ENCODE assay signal across 1 cellular context in the genomic region with DNA sequence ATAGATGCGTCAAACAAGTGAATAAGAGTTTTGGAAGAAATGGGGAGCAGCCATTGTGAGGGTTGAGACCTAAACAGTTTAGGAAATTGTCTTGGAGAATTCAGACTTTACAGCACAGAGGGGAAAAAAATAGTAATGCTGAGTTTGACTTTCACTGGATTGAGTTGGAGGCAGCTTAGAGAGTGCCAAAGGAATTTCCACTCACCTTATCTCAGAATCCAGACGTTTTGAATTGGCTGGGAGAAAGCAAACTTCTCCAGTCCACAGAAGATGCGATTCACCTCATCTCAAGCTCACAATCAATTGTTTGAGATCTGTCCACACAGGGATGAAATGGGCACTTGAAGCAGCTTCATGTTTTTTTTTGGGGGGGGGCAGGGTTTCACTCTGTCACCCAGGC.
TF ChIP-seq lines count a peak whose summit lies in the region.

No MANE protein-coding gene starts in this region.

TF ChIP-seq in IMR-90, 13 proteins besides CTCF, POLR2A, EP300 and RAD21 (continued from another document):
- TF ChIP-seq, protein P1, sequence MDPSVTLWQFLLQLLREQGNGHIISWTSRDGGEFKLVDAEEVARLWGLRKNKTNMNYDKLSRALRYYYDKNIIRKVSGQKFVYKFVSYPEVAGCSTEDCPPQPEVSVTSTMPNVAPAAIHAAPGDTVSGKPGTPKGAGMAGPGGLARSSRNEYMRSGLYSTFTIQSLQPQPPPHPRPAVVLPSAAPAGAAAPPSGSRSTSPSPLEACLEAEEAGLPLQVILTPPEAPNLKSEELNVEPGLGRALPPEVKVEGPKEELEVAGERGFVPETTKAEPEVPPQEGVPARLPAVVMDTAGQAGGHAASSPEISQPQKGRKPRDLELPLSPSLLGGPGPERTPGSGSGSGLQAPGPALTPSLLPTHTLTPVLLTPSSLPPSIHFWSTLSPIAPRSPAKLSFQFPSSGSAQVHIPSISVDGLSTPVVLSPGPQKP (IDR thresholded peaks at IDR 0.05; ENCODE audit: borderline replicate concordance, low read depth, low read length): no peak
- TF ChIP-seq MAZ (IDR thresholded peaks at IDR 0.05; ENCODE audit: borderline replicate concordance, low read depth, low read length): no peak
